ENCODE assay signal across 17 cellular contexts in genomic region chr2:41709702-41710599, GRCh38.
DNase-seq lines count a peak whose midpoint lies in the region; ATAC-seq and TF ChIP-seq lines count a peak whose summit lies in the region.
"Had no signal": no experiment of that assay in that cellular context is flagged by ENCODE, and none has a peak within 500 bp of the region (broad histone marks: within the 10 kb centered on the region; RNA-seq: fewer than 3 reads in every experiment).

No MANE protein-coding gene starts in this region.

- peak overlapping the region; percentile 72 for H3K27ac Mint-ChIP-seq in stimulated activated naive CD8-positive, alpha-beta T cell treated with anti-CD3 and anti-CD28 coated beads, Interleukin-15, Interleukin-2, amounts not matched to agents 100 ng/mL and 50 ng/mL, for 24 hours
- H3K27ac Mint-ChIP-seq: T-helper 17 cell had no signal

- DNase-seq in stimulated activated CD4-positive, alpha-beta T cell treated with anti-CD3 and anti-CD28 coated beads, Interleukin-15, amount 100 ng/mL, for 24 hours = peak; percentile 10
- no peak for DNase-seq in stimulated activated CD4-positive, alpha-beta T cell treated with anti-CD3 and anti-CD28 coated beads, Interleukin-4, amount 100 ng/mL, for 1 hour
- DNase-seq in T-helper 2 cell (no peak), AG08395 (ENCODE audit: low spot score) (no peak)
- DNase-seq: activated CD4-positive, alpha-beta T cell treated with anti-CD3 and anti-CD28 coated beads, Interleukin-2, amount 50 U/mL, for 48 hours; activated gamma-delta T cell; DMS79 treated with DMSO at 0.1 percent for 48 hours; glutamatergic neuron; mucosa of descending colon; Peyer's patch; T-helper 17 cell had no signal

- H3K4me3 Mint-ChIP-seq in stimulated activated naive CD8-positive, alpha-beta T cell treated with anti-CD3 and anti-CD28 coated beads, Interleukin-15, Interleukin-2, amounts not matched to agents 100 ng/mL and 50 ng/mL, for 24 hours = no peak overlapping the region
- H3K4me3 Mint-ChIP-seq: T-helper 17 cell had no signal

- H3K9me3 Mint-ChIP-seq in stimulated activated naive CD8-positive, alpha-beta T cell treated with anti-CD3 and anti-CD28 coated beads, Interleukin-15, Interleukin-2, amounts not matched to agents 100 ng/mL and 50 ng/mL, for 24 hours = no peaks in the 10 kb centered on the region

- peaks cover 24% of the 10 kb centered on the region for H3K4me1 Mint-ChIP-seq in stimulated activated naive CD8-positive, alpha-beta T cell treated with anti-CD3 and anti-CD28 coated beads, Interleukin-15, Interleukin-2, amounts not matched to agents 100 ng/mL and 50 ng/mL, for 24 hours (ENCODE audit: low read depth)
- H3K4me1 Mint-ChIP-seq: T-helper 17 cell had no signal

- no peaks in the 10 kb centered on the region for H3K36me3 Mint-ChIP-seq in stimulated activated naive CD8-positive, alpha-beta T cell treated with anti-CD3 and anti-CD28 coated beads, Interleukin-15, Interleukin-2, amounts not matched to agents 100 ng/mL and 50 ng/mL, for 24 hours (ENCODE audit: low read depth)

- peak overlapping the region; percentile 32; the same call in 1 of the 2 replicates for H3K27ac ChIP-seq in VCaP
- H3K27ac ChIP-seq: cardiac muscle cell, Peyer's patch, prostate gland had no signal

- ATAC-seq in HG02885 (IDR thresholded peaks at IDR 0.05; ENCODE audit: poor library complexity, unreplicated experiment) = peak; percentile 32
- no peak for ATAC-seq in HG03045 (IDR thresholded peaks at IDR 0.05; ENCODE audit: unreplicated experiment)
- ATAC-seq: mucosa of descending colon, T-helper 17 cell had no signal

- no peak for TF ChIP-seq CTCF in VCaP (conservative IDR thresholded peaks at IDR 0.05)

- H3K27me3 Mint-ChIP-seq in stimulated activated naive CD8-positive, alpha-beta T cell treated with anti-CD3 and anti-CD28 coated beads, Interleukin-15, Interleukin-2, amounts not matched to agents 100 ng/mL and 50 ng/mL, for 24 hours = no peaks in the 10 kb centered on the region
